Comparison of ENCODE assay signal across 16 cellular contexts in genomic region chr3:38128303-38128655, GRCh38.
"Had no signal": no experiment of that assay in that cellular context is flagged by ENCODE, and none has a peak within 500 bp of the region (broad histone marks: within the 10 kb centered on the region; RNA-seq: fewer than 3 reads in every experiment).

No MANE protein-coding gene starts in this region.

- ATAC-seq: psoas muscle; sciatic nerve; stimulated activated memory B cell treated with anti-CD40 and anti-IgM and Interleukin-4, amounts not matched to agents 10 μg/mL and 1 μg/mL and 100 μg/mL, for 72 hours; WTC11 had no signal

- H3K27me3 Mint-ChIP-seq: activated CD4-positive, alpha-beta memory T cell treated with anti-CD3 and anti-CD28 coated beads, Interleukin-2, amount 10 ng/mL, durations not matched to agents 7 days and 5 days; activated naive CD4-positive, alpha-beta T cell treated with anti-CD3 and anti-CD28 coated beads, Interleukin-2, amount 10 ng/mL, durations not matched to agents 7 days and 5 days; dendritic cell treated with granulocyte-macrophage colony-stimulating factor and Interleukin-4, amounts not matched to agents 40 ng/mL and 50 ng/mL, for 4 days; stimulated activated memory B cell treated with anti-CD40 and anti-IgM and Interleukin-4, amounts not matched to agents 10 μg/mL and 1 μg/mL and 100 μg/mL, for 72 hours had no signal

- H3K9me3 ChIP-seq: adrenal gland, breast epithelium, esophagus squamous epithelium, psoas muscle, SK-N-SH, thoracic aorta had no signal

- H3K9me3 Mint-ChIP-seq: activated CD4-positive, alpha-beta memory T cell treated with anti-CD3 and anti-CD28 coated beads, Interleukin-2, amount 10 ng/mL, durations not matched to agents 7 days and 5 days; activated naive CD4-positive, alpha-beta T cell treated with anti-CD3 and anti-CD28 coated beads, Interleukin-2, amount 10 ng/mL, durations not matched to agents 7 days and 5 days; dendritic cell treated with granulocyte-macrophage colony-stimulating factor and Interleukin-4, amounts not matched to agents 40 ng/mL and 50 ng/mL, for 4 days; stimulated activated memory B cell treated with anti-CD40 and anti-IgM and Interleukin-4, amounts not matched to agents 10 μg/mL and 1 μg/mL and 100 μg/mL, for 72 hours; WTC11 had no signal

- H3K4me3 Mint-ChIP-seq: activated CD4-positive, alpha-beta memory T cell treated with anti-CD3 and anti-CD28 coated beads, Interleukin-2, amount 10 ng/mL, durations not matched to agents 7 days and 5 days; activated naive CD4-positive, alpha-beta T cell treated with anti-CD3 and anti-CD28 coated beads, Interleukin-2, amount 10 ng/mL, durations not matched to agents 7 days and 5 days; dendritic cell treated with granulocyte-macrophage colony-stimulating factor and Interleukin-4, amounts not matched to agents 40 ng/mL and 50 ng/mL, for 4 days; stimulated activated memory B cell treated with anti-CD40 and anti-IgM and Interleukin-4, amounts not matched to agents 10 μg/mL and 1 μg/mL and 100 μg/mL, for 72 hours; WTC11 had no signal

- DNase-seq: activated CD4-positive, alpha-beta memory T cell treated with anti-CD3 and anti-CD28 coated beads, Interleukin-2, amount 10 ng/mL, durations not matched to agents 7 days and 5 days; activated CD4-positive, alpha-beta T cell treated with anti-CD3 and anti-CD28 coated beads for 48 hours; activated naive CD4-positive, alpha-beta T cell treated with anti-CD3 and anti-CD28 coated beads, Interleukin-2, amount 10 ng/mL, durations not matched to agents 7 days and 5 days; effector CD8-positive, alpha-beta T cell; esophagus squamous epithelium; left cardiac atrium; psoas muscle; SK-N-SH; stimulated activated CD4-positive, alpha-beta T cell treated with anti-CD3 and anti-CD28 coated beads, Interleukin-4, amount 100 ng/mL, for 1 hour had no signal

- H3K4me1 Mint-ChIP-seq: WTC11 had no signal

- H3K27ac Mint-ChIP-seq: activated CD4-positive, alpha-beta memory T cell treated with anti-CD3 and anti-CD28 coated beads, Interleukin-2, amount 10 ng/mL, durations not matched to agents 7 days and 5 days; stimulated activated memory B cell treated with anti-CD40 and anti-IgM and Interleukin-4, amounts not matched to agents 10 μg/mL and 1 μg/mL and 100 μg/mL, for 72 hours; WTC11 had no signal
